In genomic region chr11:69192282-69192681, GRCh38 we compare ENCODE assay signal across 23 cellular contexts. TPM values are rescaled to one million over a fixed set of nuclear protein-coding genes. Genes with fewer than 3 reads are reported as not detected.
"Had no signal": no experiment of that assay in that cellular context is flagged by ENCODE, and none has a peak within 500 bp of the region (broad histone marks: within the 10 kb centered on the region; RNA-seq: fewer than 3 reads in every experiment).

No MANE protein-coding gene starts in this region.

- H3K27me3 ChIP-seq: breast epithelium, neutrophil, spleen, upper lobe of right lung had no signal

- H3K4me3 ChIP-seq: breast epithelium, coronary artery, gastrocnemius medialis, heart right ventricle, mucosa of descending colon, spleen, thoracic aorta, upper lobe of right lung had no signal

- H3K79me2 ChIP-seq: parathyroid adenoma had no signal

- ATAC-seq: activated T-cell treated with anti-CD3 and anti-CD28 coated beads, Interleukin-2, amount 50 U/mL, for 72 hours; esophagus mucosa; gastrocnemius medialis; left ventricle myocardium superior; mucosa of descending colon; stimulated activated naive B cell treated with anti-CD40 and anti-IgM and Interleukin-4, amounts not matched to agents 10 μg/mL and 1 μg/mL and 100 μg/mL, for 72 hours; upper lobe of right lung had no signal

- H3K9me3 ChIP-seq: gastrocnemius medialis, neutrophil, thoracic aorta, upper lobe of right lung had no signal

- FAIRE-seq: TTC549 had no signal

- H3K4me3 Mint-ChIP-seq: activated T-cell treated with anti-CD3 and anti-CD28 coated beads, Interleukin-2, amount 50 U/mL, for 72 hours; immature natural killer cell; memory B cell; naive B cell; stimulated activated naive B cell treated with anti-CD40 and anti-IgM and Interleukin-4, amounts not matched to agents 10 μg/mL and 1 μg/mL and 100 μg/mL, for 72 hours had no signal

- H2AFZ ChIP-seq: parathyroid adenoma had no signal

- H3K27ac ChIP-seq: breast epithelium, coronary artery, gastrocnemius medialis, heart right ventricle, neutrophil, parathyroid adenoma, thoracic aorta, upper lobe of right lung had no signal

- H3K27ac Mint-ChIP-seq: activated T-cell treated with anti-CD3 and anti-CD28 coated beads, Interleukin-2, amount 50 U/mL, for 72 hours; immature natural killer cell; memory B cell; stimulated activated naive B cell treated with anti-CD40 and anti-IgM and Interleukin-4, amounts not matched to agents 10 μg/mL and 1 μg/mL and 100 μg/mL, for 72 hours had no signal

- DNase-seq: activated CD4-positive, alpha-beta T cell treated with anti-CD3 and anti-CD28 coated beads, Interleukin-2, amount 50 U/mL, for 1 hour; activated CD8-positive, alpha-beta memory T cell treated with anti-CD3 and anti-CD28 coated beads, Interleukin-2, amount 50 U/mL, for 4 hours; activated effector memory CD4-positive, alpha-beta T cell treated with anti-CD3 and anti-CD28 coated beads, Interleukin-2, amount 50 U/mL, for 16 hours; activated naive CD4-positive, alpha-beta T cell treated with anti-CD3 and anti-CD28 coated beads, Interleukin-2, amount 50 U/mL, for 16 hours; activated T-cell treated with anti-CD3 and anti-CD28 coated beads, Interleukin-2, amount 50 U/mL, for 72 hours; gastrocnemius medialis; heart right ventricle; immature natural killer cell; kidney glomerular epithelial cell; left ventricle myocardium superior; mucosa of descending colon; naive B cell; spleen; stimulated activated naive B cell treated with anti-CD40 and anti-IgM and Interleukin-4, amounts not matched to agents 10 μg/mL and 1 μg/mL and 100 μg/mL, for 72 hours; upper lobe of right lung had no signal

- H3K9ac ChIP-seq: parathyroid adenoma had no signal

- H3K4me1 ChIP-seq: breast epithelium, gastrocnemius medialis, parathyroid adenoma, upper lobe of right lung had no signal

- H3K36me3 Mint-ChIP-seq: immature natural killer cell had no signal

- H3K4me1 Mint-ChIP-seq: immature natural killer cell, naive B cell had no signal

- H3K36me3 ChIP-seq: breast epithelium, gastrocnemius medialis, heart right ventricle, neutrophil, spleen, thoracic aorta, upper lobe of right lung had no signal

RNA-seq across cellular contexts. Expression of gene SMIM38, which starts 36.5 kb away (rescaled TPM):
- total RNA-seq: left ventricle myocardium superior, upper lobe of right lung had no signal
- polyA plus RNA-seq: immature natural killer cell had no signal
